In the genomic region with DNA sequence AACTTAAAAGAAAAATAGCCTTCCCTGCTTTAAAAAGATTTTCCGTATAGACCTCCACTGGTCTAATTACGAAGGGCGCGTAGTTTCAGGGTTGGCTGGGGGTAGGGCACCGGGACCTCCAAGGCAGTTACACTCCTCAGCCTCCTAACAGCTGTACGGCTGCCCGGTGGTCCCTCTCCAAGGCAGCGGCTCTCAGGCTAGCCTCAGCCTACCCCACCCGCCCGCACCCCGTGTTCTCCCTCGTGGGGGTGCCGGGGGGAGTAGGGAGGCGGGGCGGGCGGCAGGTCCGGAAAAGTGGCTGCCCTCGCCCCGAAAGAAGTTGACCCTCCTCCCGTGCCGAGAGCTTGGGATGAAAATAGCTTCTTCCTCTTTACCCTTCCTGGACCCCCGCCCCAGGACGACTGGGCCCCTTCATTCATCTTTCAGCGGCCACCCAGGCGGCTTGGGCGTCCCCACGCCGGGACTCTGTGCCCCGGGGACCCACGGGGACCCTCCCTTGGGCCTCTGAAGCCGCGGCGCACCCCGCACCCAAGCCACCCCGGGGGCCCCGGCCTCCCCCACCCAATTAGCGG, we compare ENCODE assay signal across 8 cellular contexts. TPM values are rescaled to one million over a fixed set of nuclear protein-coding genes. Genes with fewer than 3 reads are reported as not detected.
A peak's percentile ranks its signal among the peaks of the same experiment; 100 is the strongest.
DNase-seq lines count a peak whose midpoint lies in the region; ATAC-seq and TF ChIP-seq lines count a peak whose summit lies in the region.

No MANE protein-coding gene starts in this region.

- peak overlapping the region; percentile 76 for H2AFZ ChIP-seq in ACC112 (ENCODE audit: low read length, unreplicated experiment)

- peak overlapping the region; percentile 90 for H3K4me3 Mint-ChIP-seq in activated naive CD8-positive, alpha-beta T cell treated with anti-CD3 and anti-CD28 coated beads for 36 hours

- H3K4me1 ChIP-seq in ACC112 (ENCODE audit: control insufficient read depth, insufficient read depth, low read length, unreplicated experiment) (peaks cover 25% of the 10 kb centered on the region), left ventricle myocardium inferior (peaks cover 43% of the 10 kb centered on the region), prostate gland (replicated peaks) (no peaks in the 10 kb centered on the region)

- peak; percentile 9 for TF ChIP-seq POLR2A in prostate gland (IDR thresholded peaks at IDR 0.05)

- TF ChIP-seq CTCF in left ventricle myocardium inferior (IDR thresholded peaks at IDR 0.05; ENCODE audit: borderline replicate concordance) (no peak), prostate gland (IDR thresholded peaks at IDR 0.05) (no peak)

- no peaks in the 10 kb centered on the region for H3K9me3 Mint-ChIP-seq in activated naive CD8-positive, alpha-beta T cell treated with anti-CD3 and anti-CD28 coated beads for 36 hours

- intact Hi-C loops in left ventricle myocardium inferior (cut with micrococcal nuclease) = no loop called here
- intact Hi-C loops in prostate gland (cut with DNase I) = loop anchor here (5.0 kb wide), 1 partner anchor 64 kb away; no protein-coding TSS in a partner anchor

- no peaks in the 10 kb centered on the region for H3K27me3 Mint-ChIP-seq in activated naive CD8-positive, alpha-beta T cell treated with anti-CD3 and anti-CD28 coated beads for 36 hours

- peaks cover 40% of the 10 kb centered on the region for H3K79me2 ChIP-seq in ACC112 (ENCODE audit: control insufficient read depth, insufficient read depth, low read length, unreplicated experiment)

- H3K36me3 Mint-ChIP-seq in activated naive CD8-positive, alpha-beta T cell treated with anti-CD3 and anti-CD28 coated beads for 36 hours = peaks cover 9% of the 10 kb centered on the region

- peak; percentile 3 for ATAC-seq in GM18907 (IDR thresholded peaks at IDR 0.05; ENCODE audit: unreplicated experiment)

- no peaks in the 10 kb centered on the region for H3K27me3 ChIP-seq in ACC112 (ENCODE audit: insufficient read depth, low read length)
- H3K27me3 ChIP-seq in left ventricle myocardium inferior (ENCODE audit: low read depth) = no peaks in the 10 kb centered on the region
- H3K27me3 ChIP-seq in prostate gland (replicated peaks; ENCODE audit: insufficient read depth) = no peaks in the 10 kb centered on the region

- WGBS in prostate gland = under 1% methylated on average over 24 of the region's 37 CpGs

- H3K27ac Mint-ChIP-seq in activated naive CD8-positive, alpha-beta T cell treated with anti-CD3 and anti-CD28 coated beads for 36 hours = peak overlapping the region; percentile 79

- H3K4me1 Mint-ChIP-seq in activated naive CD8-positive, alpha-beta T cell treated with anti-CD3 and anti-CD28 coated beads for 36 hours = peaks cover 37% of the 10 kb centered on the region

- DNase-seq in NCI-H226 (peak; percentile 26), left ventricle myocardium inferior (peak; percentile 53), prostate gland (ENCODE audit: low spot score) (peak; percentile 14), superior temporal gyrus (ENCODE audit: extremely low spot score) (no peak)
- DNase-seq in activated naive CD8-positive, alpha-beta T cell treated with anti-CD3 and anti-CD28 coated beads for 36 hours = peak; percentile 37
- no peak for DNase-seq in NK-92 treated with Interleukin-12 subunit alpha and Interleukin-12 subunit beta, amount 100 ng/mL, for 24 hours (lab: John Stamatoyannopoulos, UW)

- H3K9me3 ChIP-seq in left ventricle myocardium inferior (replicated peaks) (no peaks in the 10 kb centered on the region), prostate gland (no peaks in the 10 kb centered on the region)

- H3K27ac ChIP-seq in ACC112 (ENCODE audit: low read depth, low read length) = peak overlapping the region; percentile 99
- H3K27ac ChIP-seq in left ventricle myocardium inferior (replicated peaks) = peak overlapping the region; percentile 99
- H3K27ac ChIP-seq in prostate gland = peak overlapping the region; percentile 93 to 96

- H3K4me3 ChIP-seq in ACC112 (ENCODE audit: low read depth, low read length) = peak overlapping the region; percentile 97
- peak overlapping the region; percentile 99 for H3K4me3 ChIP-seq in left ventricle myocardium inferior
- peak overlapping the region; percentile 61 to 74 for H3K4me3 ChIP-seq in prostate gland

- H3K36me3 ChIP-seq in ACC112 (ENCODE audit: insufficient read depth, low read length) = no peaks in the 10 kb centered on the region; the same call in 1 of the 2 replicates
- H3K36me3 ChIP-seq in left ventricle myocardium inferior = no peaks in the 10 kb centered on the region
- no peaks in the 10 kb centered on the region for H3K36me3 ChIP-seq in prostate gland

RNA-seq across cellular contexts. Expression of a gene that starts 1.0 kb away (rescaled TPM):
- total RNA-seq in activated naive CD8-positive, alpha-beta T cell treated with anti-CD3 and anti-CD28 coated beads for 36 hours = 10 to 100 TPM; 14.7 to 16.2 TPM
- 11.0 TPM for total RNA-seq in left ventricle myocardium inferior
- 10 to 100 TPM; 14.4 to 26.6 TPM for total RNA-seq in prostate gland

Comparison
In these comparisons a context has a peak if more than half of its experiments do, and no peak if none do; other contexts are left out.
1. DNase-seq: peak in NCI-H226 (single experiment), activated naive CD8-positive, alpha-beta T cell treated with anti-CD3 and anti-CD28 coated beads for 36 hours (single experiment), left ventricle myocardium inferior (single experiment) and prostate gland (single experiment); none in superior temporal gyrus (single experiment) and NK-92 treated with Interleukin-12 subunit alpha and Interleukin-12 subunit beta, amount 100 ng/mL, for 24 hours (single experiment).
2. Peak in every context shown above with its lines, with median percentiles within 50 percentile points of each other: H3K27ac ChIP-seq and H3K4me3 ChIP-seq.